Comparison of ENCODE assay signal across 8 cellular contexts in the genomic region with DNA sequence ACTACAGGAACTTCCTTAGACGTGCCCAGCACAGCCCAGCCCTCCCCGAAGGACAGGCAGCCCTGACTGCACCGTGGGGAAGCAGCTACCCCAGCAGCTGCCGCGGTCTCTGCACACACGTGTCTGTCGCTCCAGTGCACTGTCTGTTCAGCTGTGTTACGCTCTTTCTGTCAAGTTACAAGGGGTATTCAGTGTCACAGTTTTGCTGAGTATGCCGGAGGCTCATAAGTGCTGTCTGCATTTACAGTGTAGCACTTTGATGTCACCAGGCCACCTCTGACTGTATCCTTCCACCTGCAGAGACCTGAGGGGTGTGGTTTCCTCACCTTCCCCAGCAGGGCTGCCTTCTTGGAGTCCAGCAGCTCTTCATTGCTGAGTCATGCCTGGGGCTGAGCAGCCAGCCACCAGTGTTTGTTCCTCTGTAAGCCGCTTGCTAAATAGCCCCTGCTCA.
DNase-seq lines count a peak whose midpoint lies in the region; ATAC-seq and TF ChIP-seq lines count a peak whose summit lies in the region.

No MANE protein-coding gene starts in this region.

- peaks cover 21% of the 10 kb centered on the region; the same call in 1 of the 2 replicates for H3K79me2 ChIP-seq in HCT116 (ENCODE audit: insufficient read depth, low read length)

- no peak for TF ChIP-seq CTCF in HCT116 (IDR thresholded peaks at IDR 0.05 in 2 of 3, conservative IDR thresholded peaks at IDR 0.05 in 1 of 3; ENCODE audit: borderline replicate concordance in 1 of 3, insufficient read depth in 1 of 3, low read depth in 2 of 3, low read length in 2 of 3)
- TF ChIP-seq CTCF in NB4 (IDR thresholded peaks at IDR 0.05; ENCODE audit: low read depth, low read length) = no peak
- TF ChIP-seq CTCF in brain microvascular endothelial cell (IDR thresholded peaks at IDR 0.05; ENCODE audit: low read depth, low read length, missing control alignments) = no peak
- TF ChIP-seq CTCF in suprapubic skin (IDR thresholded peaks at IDR 0.05) = no peak

- no peak overlapping the region for H3K4me3 ChIP-seq in HCT116 (replicated peaks in 1 of 2; ENCODE audit: low read depth in 1 of 2, low read length in 2 of 2)
- no peak overlapping the region for H3K4me3 ChIP-seq in NB4 (ENCODE audit: low read depth, low read length)
- H3K4me3 ChIP-seq in brain microvascular endothelial cell (ENCODE audit: low read depth, low read length) = no peak overlapping the region
- H3K4me3 ChIP-seq in suprapubic skin = no peak overlapping the region

- H3K36me3 ChIP-seq in HCT116 (ENCODE audit: control insufficient read depth in 1 of 2, insufficient read depth in 2 of 2, low read length in 2 of 2) (peaks cover 16 to 17% of the 10 kb centered on the region in 2 experiments; a peak in 3 of 4 replicates), brain microvascular endothelial cell (replicated peaks) (peaks cover 15% of the 10 kb centered on the region), suprapubic skin (peaks cover 60% of the 10 kb centered on the region)

- RAD21 ChIA-PET in HCT116 (lab: Charles Lee; ENCODE audit: low non-redundant PET in 1 of 2, low total read pairs in 2 of 2, uncharacterized antibody in 2 of 2, unreplicated experiment in 2 of 2) = no interaction called here

- CTCF ChIA-PET in HCT116 (lab: Charles Lee) = interaction anchor here (1.0 kb wide), 1 partner anchor 73 kb away, joined by 3 read pairs; no protein-coding TSS in a partner anchor

- TF ChIP-seq EP300 in suprapubic skin (IDR thresholded peaks at IDR 0.05) = no peak

- TF ChIP-seq POLR2A in HCT116 (IDR thresholded peaks at IDR 0.05; ENCODE audit: borderline replicate concordance, extremely low read depth, insufficient read depth, insufficient read length) (no peak), NB4 (IDR thresholded peaks at IDR 0.05; ENCODE audit: extremely low read depth, insufficient read length) (no peak), suprapubic skin (IDR thresholded peaks at IDR 0.05) (no peak)

- H2AFZ ChIP-seq in HCT116 (ENCODE audit: low read depth, low read length, poor library complexity, severe bottlenecking) = no peak overlapping the region

- H3K9ac ChIP-seq in HCT116 (ENCODE audit: low read length) = no peak overlapping the region; the same call in 1 of the 2 replicates

- DNase-seq in NK-92 treated with Interleukin-12 subunit alpha and Interleukin-12 subunit beta, amount 100 ng/mL, for 24 hours (lab: John Stamatoyannopoulos, UW) = peak; percentile 43
- DNase-seq in NK-92 (lab: John Stamatoyannopoulos, UW; ENCODE audit: unreplicated experiment) = no peak
- DNase-seq in HCT116 (ENCODE audit: low read depth, low spot score) = peak; percentile 19
- peak; percentile 73 for DNase-seq in NB4 (ENCODE audit: low read depth)
- DNase-seq in brain microvascular endothelial cell = peak; percentile 27
- peak; percentile 32 for DNase-seq in retina
- no peak for DNase-seq in suprapubic skin (ENCODE audit: low spot score in 2 of 2)

- intact Hi-C loops in HCT116 (cut with micrococcal nuclease) = no loop called here

- no peak for TF ChIP-seq RAD21 in HCT116 (IDR thresholded peaks at IDR 0.05; ENCODE audit: low read depth)

- peak overlapping the region; percentile 29 for H3K4me2 ChIP-seq in HCT116 (ENCODE audit: low read length)

- H3K27ac ChIP-seq in HCT116 (ENCODE audit: low read depth, low read length) (peak overlapping the region; percentile 34; the same call in 1 of the 2 replicates), brain microvascular endothelial cell (no peak overlapping the region), suprapubic skin (no peak overlapping the region)

- POLR2A ChIA-PET in HCT116 (lab: Charles Lee) = no interaction called here

- H3K9me3 ChIP-seq in HCT116 (ENCODE audit: control insufficient read depth in 1 of 2, insufficient read depth in 1 of 2, low read depth in 1 of 2, low read length in 2 of 2) (no peaks in the 10 kb centered on the region), suprapubic skin (no peaks in the 10 kb centered on the region)

- no TSS peak for BruUV-seq in HCT116 (replicated peaks; lab: Mats Ljungman, UMichigan)

- 0 out of 2 replicates have a peak, but pooled peaks cover 4% of the 10 kb centered on the region for H4K20me1 ChIP-seq in HCT116 (ENCODE audit: insufficient read depth)

- H3K4me1 ChIP-seq in HCT116 (ENCODE audit: control insufficient read depth in 1 of 2, insufficient read depth in 2 of 2, low read length in 2 of 2) = peaks cover 5 to 13% of the 10 kb centered on the region in 2 experiments; a peak in 3 of 4 replicates
- no peaks in the 10 kb centered on the region for H3K4me1 ChIP-seq in suprapubic skin

- H3K27me3 ChIP-seq in HCT116 (ENCODE audit: insufficient read depth, low read length) (no peaks in the 10 kb centered on the region), brain microvascular endothelial cell (replicated peaks) (no peaks in the 10 kb centered on the region), suprapubic skin (no peaks in the 10 kb centered on the region)

- WGBS in suprapubic skin = 71% methylated on average over 10 of the region's 10 CpGs

- peak; percentile 89 for ATAC-seq in HCT116
- ATAC-seq in HG02840 (IDR thresholded peaks at IDR 0.05; ENCODE audit: low FRiP score, unreplicated experiment) = no peak

- no peaks in the 10 kb centered on the region for H3K9me2 ChIP-seq in HCT116 (ENCODE audit: insufficient read depth)

- in situ Hi-C loops in brain microvascular endothelial cell (cut with HindIII; ENCODE audit: low pct_ligation_motif_present, low sequenced_read_pairs) = no loop called here

TF ChIP-seq in HCT116, 20 proteins besides CTCF, POLR2A, EP300 and RAD21:
- no peak for TF ChIP-seq SIN3A (IDR thresholded peaks at IDR 0.05; ENCODE audit: low read depth)
- no peak for TF ChIP-seq CBX3 (IDR thresholded peaks at IDR 0.05; ENCODE audit: low read depth)
- TF ChIP-seq, protein P1, sequence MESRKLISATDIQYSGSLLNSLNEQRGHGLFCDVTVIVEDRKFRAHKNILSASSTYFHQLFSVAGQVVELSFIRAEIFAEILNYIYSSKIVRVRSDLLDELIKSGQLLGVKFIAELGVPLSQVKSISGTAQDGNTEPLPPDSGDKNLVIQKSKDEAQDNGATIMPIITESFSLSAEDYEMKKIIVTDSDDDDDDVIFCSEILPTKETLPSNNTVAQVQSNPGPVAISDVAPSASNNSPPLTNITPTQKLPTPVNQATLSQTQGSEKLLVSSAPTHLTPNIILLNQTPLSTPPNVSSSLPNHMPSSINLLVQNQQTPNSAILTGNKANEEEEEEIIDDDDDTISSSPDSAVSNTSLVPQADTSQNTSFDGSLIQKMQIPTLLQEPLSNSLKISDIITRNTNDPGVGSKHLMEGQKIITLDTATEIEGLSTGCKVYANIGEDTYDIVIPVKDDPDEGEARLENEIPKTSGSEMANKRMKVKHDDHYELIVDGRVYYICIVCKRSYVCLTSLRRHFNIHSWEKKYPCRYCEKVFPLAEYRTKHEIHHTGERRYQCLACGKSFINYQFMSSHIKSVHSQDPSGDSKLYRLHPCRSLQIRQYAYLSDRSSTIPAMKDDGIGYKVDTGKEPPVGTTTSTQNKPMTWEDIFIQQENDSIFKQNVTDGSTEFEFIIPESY (IDR thresholded peaks at IDR 0.05; ENCODE audit: extremely low read depth, insufficient replicate concordance, low read length) = no peak
- no peak for TF ChIP-seq TCF7L2 (IDR thresholded peaks at IDR 0.05; ENCODE audit: borderline replicate concordance, extremely low read depth, insufficient read depth, insufficient read length)
- no peak for TF ChIP-seq EZH2phosphoT487 (IDR thresholded peaks at IDR 0.05; ENCODE audit: borderline replicate concordance)
- no peak for TF ChIP-seq SP1 (IDR thresholded peaks at IDR 0.05; ENCODE audit: low read depth)
- no peak for TF ChIP-seq FOSL1 (IDR thresholded peaks at IDR 0.05; ENCODE audit: low read depth)
- TF ChIP-seq, protein P2, sequence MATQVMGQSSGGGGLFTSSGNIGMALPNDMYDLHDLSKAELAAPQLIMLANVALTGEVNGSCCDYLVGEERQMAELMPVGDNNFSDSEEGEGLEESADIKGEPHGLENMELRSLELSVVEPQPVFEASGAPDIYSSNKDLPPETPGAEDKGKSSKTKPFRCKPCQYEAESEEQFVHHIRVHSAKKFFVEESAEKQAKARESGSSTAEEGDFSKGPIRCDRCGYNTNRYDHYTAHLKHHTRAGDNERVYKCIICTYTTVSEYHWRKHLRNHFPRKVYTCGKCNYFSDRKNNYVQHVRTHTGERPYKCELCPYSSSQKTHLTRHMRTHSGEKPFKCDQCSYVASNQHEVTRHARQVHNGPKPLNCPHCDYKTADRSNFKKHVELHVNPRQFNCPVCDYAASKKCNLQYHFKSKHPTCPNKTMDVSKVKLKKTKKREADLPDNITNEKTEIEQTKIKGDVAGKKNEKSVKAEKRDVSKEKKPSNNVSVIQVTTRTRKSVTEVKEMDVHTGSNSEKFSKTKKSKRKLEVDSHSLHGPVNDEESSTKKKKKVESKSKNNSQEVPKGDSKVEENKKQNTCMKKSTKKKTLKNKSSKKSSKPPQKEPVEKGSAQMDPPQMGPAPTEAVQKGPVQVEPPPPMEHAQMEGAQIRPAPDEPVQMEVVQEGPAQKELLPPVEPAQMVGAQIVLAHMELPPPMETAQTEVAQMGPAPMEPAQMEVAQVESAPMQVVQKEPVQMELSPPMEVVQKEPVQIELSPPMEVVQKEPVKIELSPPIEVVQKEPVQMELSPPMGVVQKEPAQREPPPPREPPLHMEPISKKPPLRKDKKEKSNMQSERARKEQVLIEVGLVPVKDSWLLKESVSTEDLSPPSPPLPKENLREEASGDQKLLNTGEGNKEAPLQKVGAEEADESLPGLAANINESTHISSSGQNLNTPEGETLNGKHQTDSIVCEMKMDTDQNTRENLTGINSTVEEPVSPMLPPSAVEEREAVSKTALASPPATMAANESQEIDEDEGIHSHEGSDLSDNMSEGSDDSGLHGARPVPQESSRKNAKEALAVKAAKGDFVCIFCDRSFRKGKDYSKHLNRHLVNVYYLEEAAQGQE (IDR thresholded peaks at IDR 0.05; ENCODE audit: low read depth) = no peak
- TF ChIP-seq EZH2 (IDR thresholded peaks at IDR 0.05) = no peak
TF ChIP-seq in HCT116: peak in this region for 0.

Comparison
In these comparisons a context has a peak if more than half of its experiments do, and no peak if none do; other contexts are left out.
1. DNase-seq: peak in NK-92 treated with Interleukin-12 subunit alpha and Interleukin-12 subunit beta, amount 100 ng/mL, for 24 hours (single experiment), HCT116 (single experiment), NB4 (single experiment), brain microvascular endothelial cell (single experiment) and retina (single experiment); none in NK-92 (single experiment) and suprapubic skin (0 of 2).